21 cellular contexts compared by ENCODE assay signal in the genomic region with DNA sequence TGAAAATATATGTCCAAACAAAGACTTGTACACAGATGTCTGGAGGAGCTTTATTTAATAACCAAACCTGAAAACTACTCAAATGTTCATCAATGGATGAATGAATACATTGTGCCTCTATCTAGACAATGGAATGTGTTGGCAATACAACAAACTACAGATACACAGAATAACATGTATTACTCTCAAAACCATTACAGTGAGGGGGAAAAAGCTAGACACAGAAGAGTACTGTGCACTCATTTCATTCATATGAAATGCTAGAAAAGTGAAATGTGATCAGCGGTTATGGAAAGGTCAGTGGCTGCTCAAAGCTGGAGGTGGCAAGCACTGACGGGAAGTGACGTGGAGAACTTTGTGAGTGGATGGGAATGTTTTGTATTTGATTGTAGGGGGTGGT. TPM values are rescaled to one million over a fixed set of nuclear protein-coding genes. Genes with fewer than 3 reads are reported as not detected.
A peak's percentile ranks its signal among the peaks of the same experiment; 100 is the strongest.
DNase-seq lines count a peak whose midpoint lies in the region; ATAC-seq and TF ChIP-seq lines count a peak whose summit lies in the region.
"Had no signal": no experiment of that assay in that cellular context is flagged by ENCODE, and none has a peak within 500 bp of the region (broad histone marks: within the 10 kb centered on the region; RNA-seq: fewer than 3 reads in every experiment).

No MANE protein-coding gene starts in this region.

- peaks cover 7% of the 10 kb centered on the region for H3K36me3 Mint-ChIP-seq in activated CD4-positive, alpha-beta memory T cell treated with anti-CD3 and anti-CD28 coated beads for 36 hours
- peaks cover 4% of the 10 kb centered on the region for H3K36me3 Mint-ChIP-seq in activated CD4-positive, alpha-beta memory T cell treated with anti-CD3 and anti-CD28 coated beads, Interleukin-2, amount 10 ng/mL, durations not matched to agents 7 days and 5 days (ENCODE audit: low read depth)
- H3K36me3 Mint-ChIP-seq in Calu3 (ENCODE audit: insufficient read depth, unreplicated experiment) = peaks cover under 1% of the 10 kb centered on the region
- no peaks in the 10 kb centered on the region for H3K36me3 Mint-ChIP-seq in activated T-helper 17 cell treated with anti-CD3 and anti-CD28 coated beads, Interleukin-2, amount 50 U/mL, for 72 hours (ENCODE audit: low read depth)
- H3K36me3 Mint-ChIP-seq: IgD-negative memory B cell had no signal

- H3K27ac Mint-ChIP-seq in activated CD4-positive, alpha-beta memory T cell treated with anti-CD3 and anti-CD28 coated beads for 36 hours = peak overlapping the region; percentile 4
- no peak overlapping the region for H3K27ac Mint-ChIP-seq in activated CD4-positive, alpha-beta memory T cell treated with anti-CD3 and anti-CD28 coated beads, Interleukin-2, amount 10 ng/mL, durations not matched to agents 7 days and 5 days
- H3K27ac Mint-ChIP-seq in Calu3 (ENCODE audit: unreplicated experiment) = peak overlapping the region; percentile 55
- peak overlapping the region; percentile 64 for H3K27ac Mint-ChIP-seq in activated T-helper 17 cell treated with anti-CD3 and anti-CD28 coated beads, Interleukin-2, amount 50 U/mL, for 72 hours
- H3K27ac Mint-ChIP-seq: CD4-positive, alpha-beta T cell; IgD-negative memory B cell had no signal

- intact Hi-C loops in activated CD4-positive, alpha-beta memory T cell treated with anti-CD3 and anti-CD28 coated beads for 36 hours (cut with micrococcal nuclease) = loop anchor here (2.0 kb wide), 1 partner anchor 16 kb away; the partner anchor contains the start of gene PML
- intact Hi-C loops in Calu3 (cut with micrococcal nuclease; ENCODE audit: unreplicated experiment) = no loop called here

- BruUV-seq in Calu3 (replicated peaks; lab: Mats Ljungman, UMichigan) = no TSS peak

- H3K9me3 Mint-ChIP-seq in activated CD4-positive, alpha-beta memory T cell treated with anti-CD3 and anti-CD28 coated beads for 36 hours = peaks cover 2% of the 10 kb centered on the region
- H3K9me3 Mint-ChIP-seq in activated CD4-positive, alpha-beta memory T cell treated with anti-CD3 and anti-CD28 coated beads, Interleukin-2, amount 10 ng/mL, durations not matched to agents 7 days and 5 days = no peaks in the 10 kb centered on the region
- no peaks in the 10 kb centered on the region for H3K9me3 Mint-ChIP-seq in Calu3 (ENCODE audit: low read depth, unreplicated experiment)
- H3K9me3 Mint-ChIP-seq in activated T-helper 17 cell treated with anti-CD3 and anti-CD28 coated beads, Interleukin-2, amount 50 U/mL, for 72 hours = no peaks in the 10 kb centered on the region
- H3K9me3 Mint-ChIP-seq: CD4-positive, alpha-beta T cell; IgD-negative memory B cell had no signal

- POLR2A ChIA-PET in activated CD4-positive, alpha-beta memory T cell treated with anti-CD3 and anti-CD28 coated beads for 36 hours (lab: Charles Lee) = interaction anchor here (0.8 kb wide), 1 partner anchor 28 kb away, joined by 3 read pairs; no protein-coding TSS in a partner anchor
- POLR2A ChIA-PET in activated CD4-positive, alpha-beta memory T cell treated with anti-CD3 and anti-CD28 coated beads, Interleukin-2, amount 10 ng/mL, durations not matched to agents 7 days and 5 days (lab: Charles Lee) = interaction anchor here (1.1 to 1.5 kb wide), 2 partner anchors 15 to 17 kb away, joined by 3 to 4 read pairs; partner anchors contain the start of gene PML

- TF ChIP-seq CTCF in Calu3 (IDR thresholded peaks at IDR 0.05; ENCODE audit: unreplicated experiment) = no peak

- peaks cover 44% of the 10 kb centered on the region for H3K4me1 Mint-ChIP-seq in activated CD4-positive, alpha-beta memory T cell treated with anti-CD3 and anti-CD28 coated beads for 36 hours (ENCODE audit: low read depth)
- peaks cover 45% of the 10 kb centered on the region for H3K4me1 Mint-ChIP-seq in activated CD4-positive, alpha-beta memory T cell treated with anti-CD3 and anti-CD28 coated beads, Interleukin-2, amount 10 ng/mL, durations not matched to agents 7 days and 5 days
- H3K4me1 Mint-ChIP-seq in Calu3 (ENCODE audit: low read depth, unreplicated experiment) = peaks cover 32% of the 10 kb centered on the region
- peaks cover 15% of the 10 kb centered on the region for H3K4me1 Mint-ChIP-seq in activated T-helper 17 cell treated with anti-CD3 and anti-CD28 coated beads, Interleukin-2, amount 50 U/mL, for 72 hours

- H3K4me3 Mint-ChIP-seq in activated CD4-positive, alpha-beta memory T cell treated with anti-CD3 and anti-CD28 coated beads for 36 hours = no peak overlapping the region
- no peak overlapping the region for H3K4me3 Mint-ChIP-seq in activated CD4-positive, alpha-beta memory T cell treated with anti-CD3 and anti-CD28 coated beads, Interleukin-2, amount 10 ng/mL, durations not matched to agents 7 days and 5 days
- no peak overlapping the region for H3K4me3 Mint-ChIP-seq in Calu3 (ENCODE audit: low read depth, unreplicated experiment)
- H3K4me3 Mint-ChIP-seq in activated T-helper 17 cell treated with anti-CD3 and anti-CD28 coated beads, Interleukin-2, amount 50 U/mL, for 72 hours = no peak overlapping the region
- H3K4me3 Mint-ChIP-seq: CD4-positive, alpha-beta T cell had no signal

- CTCF ChIA-PET in activated CD4-positive, alpha-beta memory T cell treated with anti-CD3 and anti-CD28 coated beads for 36 hours (lab: Charles Lee) = interaction anchor here (0.6 to 1.8 kb wide), 5 partner anchors 14 to 69 kb away, joined by 3 to 5 read pairs (median 4); partner anchors contain the start of gene PML
- CTCF ChIA-PET in activated CD4-positive, alpha-beta memory T cell treated with anti-CD3 and anti-CD28 coated beads, Interleukin-2, amount 10 ng/mL, durations not matched to agents 7 days and 5 days (lab: Charles Lee) = interaction anchor here (1.3 to 1.4 kb wide), 2 partner anchors 13 to 70 kb away, joined by 3 to 4 read pairs; no protein-coding TSS in a partner anchor
- CTCF ChIA-PET in Calu3 (lab: Charles Lee) = interaction anchor here (1.1 kb wide), 1 partner anchor 15 kb away, joined by 3 read pairs; the partner anchor contains the start of gene PML

- no peak for DNase-seq in activated CD4-positive, alpha-beta memory T cell treated with anti-CD3 and anti-CD28 coated beads for 36 hours
- DNase-seq in activated CD4-positive, alpha-beta memory T cell treated with anti-CD3 and anti-CD28 coated beads, Interleukin-2, amount 10 ng/mL, durations not matched to agents 7 days and 5 days = no peak
- DNase-seq in Calu3 (no peak), foreskin melanocyte (peak; percentile 77), SHP77 treated with DMSO at 0.1 percent for 48 hours (lab: John Stamatoyannopoulos, UW) (no peak), OCI-M1 (lab: John Stamatoyannopoulos, UW) (no peak)
- no peak for DNase-seq in stimulated activated CD4-positive, alpha-beta T cell treated with anti-CD3 and anti-CD28 coated beads, Interleukin-4, amount 100 ng/mL, for 4 hours
- DNase-seq: AML-193; CD4-positive, alpha-beta T cell; COR-L47; MM.1S; NCI-H2029; NCI-H446 treated with DMSO at 0.1 percent for 48 hours; NCI-H526; NK-92 treated with Interleukin-12 subunit alpha and Interleukin-12 subunit beta, amount 100 ng/mL, for 24 hours; Right ventricle myocardium superior; RPMI8226 had no signal

- H3K27me3 Mint-ChIP-seq in activated CD4-positive, alpha-beta memory T cell treated with anti-CD3 and anti-CD28 coated beads for 36 hours = peaks cover 17% of the 10 kb centered on the region
- H3K27me3 Mint-ChIP-seq in activated CD4-positive, alpha-beta memory T cell treated with anti-CD3 and anti-CD28 coated beads, Interleukin-2, amount 10 ng/mL, durations not matched to agents 7 days and 5 days = peaks cover 26% of the 10 kb centered on the region
- H3K27me3 Mint-ChIP-seq in Calu3 (ENCODE audit: unreplicated experiment) = peaks cover 18% of the 10 kb centered on the region
- peaks cover 16% of the 10 kb centered on the region for H3K27me3 Mint-ChIP-seq in activated T-helper 17 cell treated with anti-CD3 and anti-CD28 coated beads, Interleukin-2, amount 50 U/mL, for 72 hours

- ATAC-seq in activated T-helper 17 cell treated with anti-CD3 and anti-CD28 coated beads, Interleukin-2, amount 50 U/mL, for 72 hours (replicated peaks) = no peak
- ATAC-seq: A549, HCT116 had no signal

RNA-seq across cellular contexts. Expression of gene STOML1, which starts 13.2 kb away (rescaled TPM):
- 10 to 100 TPM in 1 of 2 experiments, 1 to 10 TPM in 1; 7.1 to 10.1 TPM for total RNA-seq in activated CD4-positive, alpha-beta memory T cell treated with anti-CD3 and anti-CD28 coated beads for 36 hours
- 1 to 10 TPM; 7.1 to 8.5 TPM for total RNA-seq in activated CD4-positive, alpha-beta memory T cell treated with anti-CD3 and anti-CD28 coated beads, Interleukin-2, amount 10 ng/mL, durations not matched to agents 7 days and 5 days
- 18.3 and 19.7 TPM in 2 replicates for total RNA-seq in Calu3 (2022)
- 1 to 10 TPM; 4.8 to 7.3 TPM for total RNA-seq in activated T-helper 17 cell treated with anti-CD3 and anti-CD28 coated beads, Interleukin-2, amount 50 U/mL, for 72 hours

RNA-seq across cellular contexts. Expression of gene PML, which starts 15.6 kb away (rescaled TPM):
- total RNA-seq in activated CD4-positive, alpha-beta memory T cell treated with anti-CD3 and anti-CD28 coated beads for 36 hours = 10 to 100 TPM; 67.6 to 69.8 TPM
- 100 to 1,000 TPM; 133 to 138 TPM for total RNA-seq in activated CD4-positive, alpha-beta memory T cell treated with anti-CD3 and anti-CD28 coated beads, Interleukin-2, amount 10 ng/mL, durations not matched to agents 7 days and 5 days
- total RNA-seq in Calu3 (2022) = 120 and 153 TPM in 2 replicates
- 10 to 100 TPM; 67.4 to 74.1 TPM for total RNA-seq in activated T-helper 17 cell treated with anti-CD3 and anti-CD28 coated beads, Interleukin-2, amount 50 U/mL, for 72 hours

RNA-seq across cellular contexts. Expression of gene LOXL1, which starts 52.6 kb away (rescaled TPM):
- 1 to 10 TPM; 2.5 to 3.3 TPM for total RNA-seq in activated CD4-positive, alpha-beta memory T cell treated with anti-CD3 and anti-CD28 coated beads for 36 hours
- total RNA-seq in activated CD4-positive, alpha-beta memory T cell treated with anti-CD3 and anti-CD28 coated beads, Interleukin-2, amount 10 ng/mL, durations not matched to agents 7 days and 5 days = 10 to 100 TPM in 1 of 2 experiments, 1 to 10 TPM in 1; 9.1 to 10.9 TPM
- 2.1 and 2.2 TPM in 2 replicates for total RNA-seq in Calu3 (2022)
- total RNA-seq in activated T-helper 17 cell treated with anti-CD3 and anti-CD28 coated beads, Interleukin-2, amount 50 U/mL, for 72 hours = 1 to 10 TPM; 3.4 TPM
